In the genomic region with DNA sequence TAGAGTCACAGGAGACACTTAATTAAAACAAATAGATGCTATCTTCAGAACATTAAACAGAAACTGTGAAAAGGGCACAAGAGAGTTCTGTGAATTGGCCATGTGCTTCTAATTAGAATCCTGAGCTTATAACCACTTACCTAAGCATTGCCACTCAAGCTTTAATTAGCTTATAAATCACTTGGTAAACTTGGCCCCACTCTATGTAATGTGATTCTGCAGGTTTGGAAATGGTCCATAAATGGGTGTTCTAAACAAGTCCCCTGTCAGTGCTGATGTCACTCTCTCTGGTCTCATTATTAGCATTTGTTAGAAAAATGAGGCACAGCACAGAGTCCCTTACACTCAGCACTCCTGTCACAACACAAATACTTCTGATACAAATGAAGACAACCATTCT, we compare ENCODE assay signal across 20 cellular contexts.
"Had no signal": no experiment of that assay in that cellular context is flagged by ENCODE, and none has a peak within 500 bp of the region (broad histone marks: within the 10 kb centered on the region; RNA-seq: fewer than 3 reads in every experiment).

No MANE protein-coding gene starts in this region.

- ATAC-seq: activated CD4-positive, alpha-beta T cell treated with anti-CD3 and anti-CD28 coated beads for 36 hours; effector memory CD8-positive, alpha-beta T cell; left lobe of liver; stimulated activated naive CD8-positive, alpha-beta T cell treated with anti-CD3 and anti-CD28 coated beads, Interleukin-15, Interleukin-2, amounts not matched to agents 100 U/mL and 50 U/mL, for 24 hours had no signal

- H3K4me3 ChIP-seq: cardiac muscle cell, neural progenitor cell, transverse colon, vagina had no signal

- H3K27me3 ChIP-seq: cardiac muscle cell, neural progenitor cell, transverse colon, vagina had no signal

- H3K27ac Mint-ChIP-seq: activated CD4-positive, alpha-beta memory T cell treated with anti-CD3 and anti-CD28 coated beads for 36 hours; activated CD4-positive, alpha-beta T cell treated with anti-CD3 and anti-CD28 coated beads for 36 hours; activated naive CD8-positive, alpha-beta T cell; activated T-helper 1 cell treated with anti-CD3 and anti-CD28 coated beads, Interleukin-12 subunit alpha, Interleukin-12 subunit beta, Interleukin-2, Interleukin-4 antibody, amounts not matched to agents 30 ng/mL and 10 ng/mL and 1 ng/mL, durations not matched to agents 14 hours and 24 hours and 36 hours; neural progenitor cell had no signal

- H3K4me1 ChIP-seq: neural progenitor cell had no signal

- H3K27me3 Mint-ChIP-seq: activated CD4-positive, alpha-beta memory T cell treated with anti-CD3 and anti-CD28 coated beads for 36 hours; activated CD4-positive, alpha-beta T cell treated with anti-CD3 and anti-CD28 coated beads for 36 hours; activated naive CD8-positive, alpha-beta T cell; effector memory CD8-positive, alpha-beta T cell; progenitor cell of endocrine pancreas had no signal

- DNase-seq: activated CD4-positive, alpha-beta memory T cell treated with anti-CD3 and anti-CD28 coated beads for 36 hours; activated CD4-positive, alpha-beta T cell treated with anti-CD3 and anti-CD28 coated beads for 36 hours; activated gamma-delta T cell treated with Interleukin-2 at 50 U/mL for 16 hours; activated T-cell treated with anti-CD3 and anti-CD28 coated beads for 4 hours; amniotic stem cell; effector memory CD8-positive, alpha-beta T cell; foreskin fibroblast; hypothalamus; stimulated activated CD4-positive, alpha-beta T cell treated with anti-CD3 and anti-CD28 coated beads, Interleukin-2, amount 100 ng/mL, for 24 hours; stimulated activated naive CD8-positive, alpha-beta T cell treated with anti-CD3 and anti-CD28 coated beads, Interleukin-15, Interleukin-2, amounts not matched to agents 100 U/mL and 50 U/mL, for 24 hours; substantia nigra; transverse colon had no signal

- H3K9me3 Mint-ChIP-seq: effector memory CD8-positive, alpha-beta T cell had no signal

- H3K27ac ChIP-seq: cardiac muscle cell, epithelial cell of prostate, neural progenitor cell, transverse colon, vagina had no signal

- H3K4me1 Mint-ChIP-seq: neural progenitor cell had no signal

- H3K4me3 Mint-ChIP-seq: activated CD4-positive, alpha-beta memory T cell treated with anti-CD3 and anti-CD28 coated beads for 36 hours; activated CD4-positive, alpha-beta T cell treated with anti-CD3 and anti-CD28 coated beads for 36 hours; activated naive CD8-positive, alpha-beta T cell; activated T-helper 1 cell treated with anti-CD3 and anti-CD28 coated beads, Interleukin-12 subunit alpha, Interleukin-12 subunit beta, Interleukin-2, Interleukin-4 antibody, amounts not matched to agents 30 ng/mL and 10 ng/mL and 1 ng/mL, durations not matched to agents 14 hours and 24 hours and 36 hours; effector memory CD8-positive, alpha-beta T cell; neural progenitor cell had no signal

- H3K9ac ChIP-seq: neural progenitor cell had no signal
